22 cellular contexts compared by ENCODE assay signal in the genomic region with DNA sequence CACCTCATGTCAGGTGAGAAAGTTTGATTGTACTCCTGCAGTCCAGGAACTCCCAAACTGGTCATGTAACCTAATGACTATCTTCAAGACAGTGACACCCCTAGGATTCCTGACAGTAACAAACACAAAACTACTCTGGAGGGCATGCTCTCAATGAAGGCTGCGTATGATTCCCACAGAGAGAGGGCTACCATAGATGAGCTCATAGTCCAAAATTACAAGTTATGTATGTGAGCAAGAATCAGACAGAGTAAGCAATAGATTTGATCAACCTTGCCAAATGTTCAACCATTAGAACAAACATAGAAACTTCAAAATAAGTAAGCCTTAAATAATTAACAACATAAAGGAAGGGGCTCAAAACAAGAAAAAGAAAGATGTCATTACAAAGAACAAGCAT.
"Had no signal": no experiment of that assay in that cellular context is flagged by ENCODE, and none has a peak within 500 bp of the region (broad histone marks: within the 10 kb centered on the region; RNA-seq: fewer than 3 reads in every experiment).

No MANE protein-coding gene starts in this region.

- H3K9me3 ChIP-seq: colonic mucosa, esophagus muscularis mucosa, lower lobe of right lung, mucosa of descending colon had no signal

- DNase-seq: cerebellar nuclear complex; colonic mucosa; cortex of kidney; effector CD8-positive, alpha-beta T cell; foreskin keratinocyte; heart left ventricle; hypothalamus; immature natural killer cell; islet precursor cell; kidney; kidney glomerular epithelial cell; left ventricle myocardium superior; lower lobe of right lung; mesenchymal stem cell; mucosa of descending colon; naive B cell had no signal

- H3K27ac ChIP-seq: colonic mucosa, esophagus muscularis mucosa, foreskin keratinocyte, gastroesophageal sphincter, hepatocyte, lower lobe of right lung had no signal

- H3K4me3 ChIP-seq: colonic mucosa, esophagus muscularis mucosa, gastroesophageal sphincter, heart left ventricle, hepatocyte, lower lobe of right lung, mucosa of descending colon had no signal

- FAIRE-seq: endothelial cell of umbilical vein, kidney had no signal

- H3K4me1 ChIP-seq: colonic mucosa, foreskin keratinocyte, lower lobe of right lung had no signal

- H3K27me3 Mint-ChIP-seq: dendritic cell treated with granulocyte-macrophage colony-stimulating factor and Interleukin-4, amounts not matched to agents 40 ng/mL and 50 ng/mL, for 4 days had no signal

- H3K27me3 ChIP-seq: colonic mucosa, esophagus muscularis mucosa, foreskin keratinocyte, gastroesophageal sphincter, heart left ventricle, hepatocyte had no signal

- H2AFZ ChIP-seq: hepatocyte had no signal

- H3K36me3 ChIP-seq: colonic mucosa, esophagus muscularis mucosa, gastroesophageal sphincter, heart left ventricle, lower lobe of right lung had no signal

- H3K4me3 Mint-ChIP-seq: dendritic cell treated with granulocyte-macrophage colony-stimulating factor and Interleukin-4, amounts not matched to agents 40 ng/mL and 50 ng/mL, for 4 days; immature natural killer cell; mesothelial cell of epicardium; naive B cell had no signal

- H3K4me1 Mint-ChIP-seq: immature natural killer cell, naive B cell had no signal

- H3K27ac Mint-ChIP-seq: dendritic cell treated with granulocyte-macrophage colony-stimulating factor and Interleukin-4, amounts not matched to agents 40 ng/mL and 50 ng/mL, for 4 days; immature natural killer cell; mesothelial cell of epicardium had no signal

- H3K9me3 Mint-ChIP-seq: dendritic cell treated with granulocyte-macrophage colony-stimulating factor and Interleukin-4, amounts not matched to agents 40 ng/mL and 50 ng/mL, for 4 days had no signal

- H3K4me2 ChIP-seq: hepatocyte had no signal

- ATAC-seq: foreskin keratinocyte, gastroesophageal sphincter, left ventricle myocardium superior, lower lobe of right lung, mucosa of descending colon had no signal

- H3K36me3 Mint-ChIP-seq: immature natural killer cell, mesothelial cell of epicardium, naive B cell had no signal

- H3K79me2 ChIP-seq: hepatocyte had no signal
